Comparison of ENCODE assay signal across 18 cellular contexts in genomic region chr22:35436421-35436820, GRCh38.
"Had no signal": no experiment of that assay in that cellular context is flagged by ENCODE, and none has a peak within 500 bp of the region (broad histone marks: within the 10 kb centered on the region; RNA-seq: fewer than 3 reads in every experiment).

No MANE protein-coding gene starts in this region.

- DNase-seq: effector memory CD4-positive, alpha-beta T cell; gastrocnemius medialis; heart right ventricle; islet precursor cell; left ventricle myocardium inferior; lower lobe of right lung; midbrain; ovary; small intestine; stimulated activated CD4-positive, alpha-beta T cell treated with anti-CD3 and anti-CD28 coated beads, Interleukin-12 subunit alpha, Interleukin-12 subunit beta, amount 100 ng/mL, for 4 hours; stimulated activated naive CD4-positive, alpha-beta T cell treated with Interleukin-2 at 50 U/mL for 16 hours; trophoblast cell had no signal

- H3K4me3 ChIP-seq: esophagus muscularis mucosa, gastrocnemius medialis, heart right ventricle, left ventricle myocardium inferior, lower lobe of right lung, neural progenitor cell, ovary had no signal

- H3K4me3 Mint-ChIP-seq: memory B cell; natural killer cell treated with Interleukin-12 subunit alpha and Interleukin-12 subunit beta and Interleukin-15 and Interleukin-18, amount 100 ng/mL, for 72 hours; neural progenitor cell had no signal

- H3K36me3 ChIP-seq: esophagus muscularis mucosa, lower lobe of right lung, ovary had no signal

- H3K4me2 ChIP-seq: neural progenitor cell had no signal

- H3K27me3 Mint-ChIP-seq: memory B cell; natural killer cell treated with Interleukin-12 subunit alpha and Interleukin-12 subunit beta and Interleukin-15 and Interleukin-18, amount 100 ng/mL, for 72 hours had no signal

- ATAC-seq: gastrocnemius medialis, heart right ventricle, lower lobe of right lung, right cardiac atrium had no signal

- H2AFZ ChIP-seq: neural progenitor cell had no signal

- H3K4me1 ChIP-seq: neural progenitor cell had no signal

- H3K27ac ChIP-seq: epithelial cell of prostate, esophagus muscularis mucosa, gastrocnemius medialis, heart right ventricle, left ventricle myocardium inferior, lower lobe of right lung, neural progenitor cell, ovary had no signal

- H3K27me3 ChIP-seq: esophagus muscularis mucosa, gastrocnemius medialis, heart right ventricle, neural progenitor cell, ovary had no signal

- H3K27ac Mint-ChIP-seq: neural progenitor cell had no signal
